Comparison of ENCODE assay signal across 20 cellular contexts in genomic region chr7:139706837-139707236, GRCh38.
"Had no signal": no experiment of that assay in that cellular context is flagged by ENCODE, and none has a peak within 500 bp of the region (broad histone marks: within the 10 kb centered on the region; RNA-seq: fewer than 3 reads in every experiment).

No MANE protein-coding gene starts in this region.

- H3K4me1 ChIP-seq: parathyroid adenoma had no signal

- H3K27me3 Mint-ChIP-seq: activated CD4-positive, alpha-beta T cell treated with anti-CD3 and anti-CD28 coated beads, Interleukin-2, amount 10 ng/mL, durations not matched to agents 24 days and 14 days; activated naive CD8-positive, alpha-beta T cell; central memory CD8-positive, alpha-beta T cell had no signal

- H3K4me3 ChIP-seq: coronary artery, esophagus muscularis mucosa had no signal

- H3K9me3 Mint-ChIP-seq: activated CD4-positive, alpha-beta T cell treated with anti-CD3 and anti-CD28 coated beads, Interleukin-2, amount 10 ng/mL, durations not matched to agents 24 days and 14 days; central memory CD8-positive, alpha-beta T cell had no signal

- H3K27me3 ChIP-seq: esophagus muscularis mucosa had no signal

- FAIRE-seq: kidney, TTC549 had no signal

- H3K9me3 ChIP-seq: esophagus muscularis mucosa had no signal

- DNase-seq: activated CD4-positive, alpha-beta T cell treated with anti-CD3 and anti-CD28 coated beads, Interleukin-2, amount 10 ng/mL, durations not matched to agents 24 days and 14 days; activated CD4-positive, CD25-positive, alpha-beta regulatory T cell; activated CD8-positive, alpha-beta memory T cell treated with anti-CD3 and anti-CD28 coated beads, Interleukin-2, amount 50 U/mL, for 4 hours; activated CD8-positive, alpha-beta T cell treated with anti-CD3 and anti-CD28 coated beads, Interleukin-2, amount 10 ng/mL, durations not matched to agents 7 days and 5 days; activated effector memory CD4-positive, alpha-beta T cell treated with anti-CD3 and anti-CD28 coated beads, Interleukin-2, amount 50 U/mL, for 16 hours; amniotic stem cell; effector CD4-positive, alpha-beta T cell; hippocampal formation; kidney; retina; stimulated activated CD4-positive, alpha-beta T cell treated with anti-CD3 and anti-CD28 coated beads, Interleukin-4, amount 100 ng/mL, for 1 hour; stimulated activated naive CD4-positive, alpha-beta T cell; SW 1271; trophoblast cell had no signal

- ATAC-seq: activated CD8-positive, alpha-beta T cell treated with anti-CD3 and anti-CD28 coated beads, Interleukin-2, amount 10 ng/mL, durations not matched to agents 7 days and 5 days had no signal

- H3K4me3 Mint-ChIP-seq: activated CD4-positive, alpha-beta T cell treated with anti-CD3 and anti-CD28 coated beads, Interleukin-2, amount 10 ng/mL, durations not matched to agents 24 days and 14 days; activated CD8-positive, alpha-beta T cell treated with anti-CD3 and anti-CD28 coated beads, Interleukin-2, amount 10 ng/mL, durations not matched to agents 7 days and 5 days; activated naive CD8-positive, alpha-beta T cell; central memory CD8-positive, alpha-beta T cell had no signal

- H2AFZ ChIP-seq: parathyroid adenoma had no signal

- H3K27ac Mint-ChIP-seq: activated CD4-positive, alpha-beta T cell treated with anti-CD3 and anti-CD28 coated beads, Interleukin-2, amount 10 ng/mL, durations not matched to agents 24 days and 14 days; activated CD8-positive, alpha-beta T cell treated with anti-CD3 and anti-CD28 coated beads, Interleukin-2, amount 10 ng/mL, durations not matched to agents 7 days and 5 days; activated naive CD8-positive, alpha-beta T cell had no signal

- H3K27ac ChIP-seq: coronary artery, esophagus muscularis mucosa, parathyroid adenoma had no signal

- H3K9ac ChIP-seq: parathyroid adenoma had no signal
